In the genomic region with DNA sequence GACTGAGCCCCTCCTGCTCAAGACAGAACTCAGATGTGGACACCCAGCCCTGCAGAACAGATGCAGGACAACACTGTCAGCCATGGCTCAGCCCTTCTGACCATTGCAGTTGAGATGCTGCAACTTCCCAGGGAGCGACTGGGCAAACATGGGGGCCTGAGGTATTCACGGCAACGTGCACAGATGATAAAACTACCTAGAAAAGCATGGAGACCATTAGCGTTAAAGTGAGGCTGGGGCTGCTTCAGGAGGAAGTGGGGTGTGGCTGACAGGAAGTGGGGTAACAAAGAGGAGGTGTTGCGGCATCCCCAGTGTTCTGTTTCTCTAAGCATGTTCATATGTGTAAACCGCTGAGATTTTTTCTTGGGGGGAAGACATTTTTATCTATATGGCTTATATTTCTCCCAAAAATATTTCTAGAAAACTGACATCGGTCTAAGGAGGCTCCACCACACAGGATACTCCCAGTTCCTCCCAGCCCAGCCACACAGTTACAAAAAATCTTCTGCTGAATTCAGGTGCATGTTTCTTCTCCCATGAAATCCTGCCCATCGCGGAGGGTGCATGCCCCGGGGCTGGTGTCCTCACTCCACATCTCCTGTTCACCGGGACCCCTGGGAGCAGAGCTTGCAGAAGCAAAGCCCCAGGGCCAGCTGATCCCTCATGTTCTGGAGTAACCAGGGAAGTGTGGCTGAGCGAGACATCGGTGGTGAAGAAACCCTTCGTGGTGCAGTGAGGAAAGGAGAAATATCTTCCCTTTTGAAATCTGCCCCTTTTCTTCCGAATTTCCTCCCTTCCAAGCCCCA, we compare ENCODE assay signal across 11 cellular contexts. TPM values are rescaled to one million over a fixed set of nuclear protein-coding genes. Genes with fewer than 3 reads are reported as not detected.
A peak's percentile ranks its signal among the peaks of the same experiment; 100 is the strongest.
DNase-seq lines count a peak whose midpoint lies in the region; ATAC-seq, FAIRE-seq and TF ChIP-seq lines count a peak whose summit lies in the region.
"Had no signal": no experiment of that assay in that cellular context is flagged by ENCODE, and none has a peak within 500 bp of the region (broad histone marks: within the 10 kb centered on the region; RNA-seq: fewer than 3 reads in every experiment).

No MANE protein-coding gene starts in this region.

- ATAC-seq in lower lobe of right lung: peak; percentile 66 to 69
- no peak for ATAC-seq in HG02763 (IDR thresholded peaks at IDR 0.05; ENCODE audit: unreplicated experiment)

- H3K4me3 ChIP-seq in lower lobe of right lung (peak overlapping the region; percentile 27), small intestine (ENCODE audit: low read depth in 1 of 2, low read length in 2 of 2) (no peak overlapping the region), thyroid gland (replicated peaks in 1 of 3) (no peak overlapping the region)

- H3K4me1 ChIP-seq in lower lobe of right lung (peaks cover 29% of the 10 kb centered on the region), small intestine (ENCODE audit: control insufficient read depth in 2 of 2, insufficient read depth in 1 of 2, low read depth in 1 of 2, low read length in 1 of 2) (no peaks in the 10 kb centered on the region), thyroid gland (peaks cover 0 to 3% of the 10 kb centered on the region in 2 donors)

- H3K27me3 ChIP-seq in lower lobe of right lung (ENCODE audit: low read depth) (no peaks in the 10 kb centered on the region), small intestine (ENCODE audit: control insufficient read depth in 2 of 2, insufficient read depth in 2 of 2, low read length in 2 of 2) (peaks cover 0 to 2% of the 10 kb centered on the region in 2 donors), thyroid gland (no peaks in the 10 kb centered on the region)

- H3K27ac Mint-ChIP-seq in CD14-positive monocyte: peak overlapping the region; percentile 98 to 100 (median 99)

- H3K4me3 Mint-ChIP-seq in CD14-positive monocyte: peak overlapping the region; percentile 91 to 99

- FAIRE-seq in small intestine (lab: Jason Lieb, UNC): no peak
- FAIRE-seq: bronchial epithelial cell had no signal

- peaks cover 22 to 47% of the 10 kb centered on the region in 2 donors for H3K36me3 Mint-ChIP-seq in CD14-positive monocyte

- peak overlapping the region; percentile 80 for H3K27ac ChIP-seq in lower lobe of right lung
- H3K27ac ChIP-seq in small intestine (ENCODE audit: low read depth in 1 of 2, low read length in 1 of 2): peak overlapping the region in 1 of 2 donors; percentile 47
- no peak overlapping the region for H3K27ac ChIP-seq in thyroid gland

- TF ChIP-seq POLR2A in thyroid gland (IDR thresholded peaks at IDR 0.05): no peak

- no peak for TF ChIP-seq CTCF in CD14-positive monocyte (IDR thresholded peaks at IDR 0.05)
- TF ChIP-seq CTCF in lower lobe of right lung (IDR thresholded peaks at IDR 0.05): no peak
- TF ChIP-seq CTCF in thyroid gland (IDR thresholded peaks at IDR 0.05): no peak

- DNase-seq in CD14-positive monocyte (ENCODE audit: low spot score): peak; percentile 88
- peak; percentile 83 for DNase-seq in MV-4-11 (lab: John Stamatoyannopoulos, UW)
- DNase-seq in activated naive CD4-positive, alpha-beta T cell treated with Interleukin-2 at 50 U/mL for 16 hours: peak; percentile 29
- peak; percentile 76 for DNase-seq in lower lobe of right lung
- no peak for DNase-seq in SHP77 treated with DMSO at 0.1 percent for 48 hours (lab: John Stamatoyannopoulos, UW)
- DNase-seq in small intestine: no peak
- no peak for DNase-seq in thyroid gland
- DNase-seq: NCI-H774 had no signal

- 58 to 72% (median 68%) methylated on average over 15 of the region's 15 CpGs for WGBS in small intestine, 3 donors
- 65 to 78% methylated on average over 15 of the region's 15 CpGs for WGBS in thyroid gland, 2 donors

- H3K36me3 ChIP-seq in lower lobe of right lung (no peaks in the 10 kb centered on the region), small intestine (ENCODE audit: control insufficient read depth in 2 of 2, insufficient read depth in 2 of 2, low read length in 2 of 2) (no peaks in the 10 kb centered on the region), thyroid gland (no peaks in the 10 kb centered on the region)

- H3K4me1 Mint-ChIP-seq in CD14-positive monocyte: peaks cover 84% of the 10 kb centered on the region

- H3K9me3 ChIP-seq in lower lobe of right lung (no peaks in the 10 kb centered on the region), small intestine (ENCODE audit: control insufficient read depth, low read depth) (no peaks in the 10 kb centered on the region), thyroid gland (no peaks in the 10 kb centered on the region)

- intact Hi-C loops in CD14-positive monocyte (cut with micrococcal nuclease): loop anchor here in 1 of 2 donors (2.0 kb wide), 1 partner anchor 13 kb away; no protein-coding TSS in a partner anchor
- intact Hi-C loops in lower lobe of right lung (cut with DNase I): no loop called here
- intact Hi-C loops in thyroid gland (cut with DNase I): no loop called here

- peaks cover 0 to 4% (median under 1%) of the 10 kb centered on the region in 3 donors for H3K27me3 Mint-ChIP-seq in CD14-positive monocyte (ENCODE audit: low read depth in 3 of 3)

- H3K9me3 Mint-ChIP-seq in CD14-positive monocyte: peaks cover 0 to 2% (median 0%) of the 10 kb centered on the region in 7 donors

RNA-seq across cellular contexts. Expression of a gene that starts 1.1 kb away (rescaled TPM):
- polyA plus RNA-seq in CD14-positive monocyte (100 to 1,000 TPM in 1 of 2 donors, 10 to 100 TPM in 1; 87.5 to 133 TPM), small intestine (1 to 10 TPM in 2 of 3 donors, under 1 TPM in 1; 0.81 to 3.4 (median 1.1) TPM)
- total RNA-seq in lower lobe of right lung (24.8 TPM), thyroid gland (1 to 10 TPM; 1.2 to 3.1 (median 1.9) TPM)
- total RNA-seq: bronchial epithelial cell, myocyte had no signal

RNA-seq across cellular contexts. Expression of a gene that starts 15.4 kb away (rescaled TPM):
- polyA plus RNA-seq in CD14-positive monocyte: 1 to 10 TPM in 1 of 2 donors, under 1 TPM in 1; 0.75 to 3.0 TPM
- total RNA-seq in lower lobe of right lung: 8.3 TPM
- 1 to 10 TPM; 1.3 to 2.7 (median 1.9) TPM for polyA plus RNA-seq in small intestine
- 10 to 100 TPM in 2 of 4 donors, 1 to 10 TPM in 2; 7.5 to 13.6 (median 9.3) TPM for total RNA-seq in thyroid gland

RNA-seq across cellular contexts. Expression of a gene that starts 18.5 kb away (rescaled TPM):
- polyA plus RNA-seq in CD14-positive monocyte: 10 to 100 TPM; 71.8 to 93.3 TPM
- 10.0 TPM for total RNA-seq in lower lobe of right lung
- 1 to 10 TPM in 2 of 3 donors, under 1 TPM in 1; 0.45 to 1.9 (median 1.1) TPM for polyA plus RNA-seq in small intestine
- total RNA-seq in thyroid gland: 1 to 10 TPM in 1 of 4 donors, under 1 TPM in 1, not detected in 2; 0.54 to 1.0 TPM
- total RNA-seq: bronchial epithelial cell, myocyte had no signal

RNA-seq across cellular contexts. Expression of a gene that starts 40.9 kb away (rescaled TPM):
- polyA plus RNA-seq in CD14-positive monocyte (not detected), small intestine (under 1 TPM in 1 of 3 donors, not detected in 2; 0.22 TPM)
- total RNA-seq in lower lobe of right lung (0.89 TPM), thyroid gland (not detected)
- total RNA-seq: bronchial epithelial cell, myocyte had no signal

RNA-seq across cellular contexts. Expression of a gene that starts 58.7 kb away (rescaled TPM):
- not detected for polyA plus RNA-seq in CD14-positive monocyte
- 0.56 TPM for total RNA-seq in lower lobe of right lung
- polyA plus RNA-seq in small intestine: 1 to 10 TPM; 1.9 to 5.9 (median 3.1) TPM
- total RNA-seq in thyroid gland: under 1 TPM in 2 of 4 donors, not detected in 2; 0.22 to 0.73 TPM
- total RNA-seq: myocyte had no signal

Comparison
In these comparisons a context has a peak if more than half of its experiments do, and no peak if none do; other contexts are left out.
1. DNase-seq: peak in CD14-positive monocyte (single experiment), MV-4-11 (single experiment), activated naive CD4-positive, alpha-beta T cell treated with Interleukin-2 at 50 U/mL for 16 hours (single experiment) and lower lobe of right lung (single experiment); none in SHP77 treated with DMSO at 0.1 percent for 48 hours (single experiment), small intestine (single experiment) and thyroid gland (0 of 2).